Comparison of ENCODE assay signal across 27 cellular contexts in the genomic region with DNA sequence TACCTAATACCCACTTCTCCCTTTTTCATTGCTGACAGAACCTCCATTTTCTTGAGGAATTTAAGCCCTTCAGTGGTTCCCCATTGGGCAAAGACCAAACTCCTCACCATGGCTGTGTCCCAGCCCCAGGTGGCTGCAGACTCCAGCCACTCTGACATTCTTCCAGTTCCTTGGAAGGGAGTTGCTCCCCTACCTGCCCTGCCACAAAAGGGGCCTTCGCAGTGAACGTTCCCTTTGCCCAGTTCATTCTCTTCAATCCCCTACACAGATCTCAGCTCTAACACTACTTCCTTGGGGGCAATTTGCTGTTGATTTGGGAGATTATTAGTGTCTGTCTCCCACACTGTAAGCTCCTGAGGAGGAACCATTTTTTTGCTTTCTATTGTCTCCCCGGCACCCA.
"Had no signal": no experiment of that assay in that cellular context is flagged by ENCODE, and none has a peak within 500 bp of the region (broad histone marks: within the 10 kb centered on the region; RNA-seq: fewer than 3 reads in every experiment).

No MANE protein-coding gene starts in this region.

- H3K27me3 Mint-ChIP-seq: progenitor cell of endocrine pancreas had no signal

- H3K27ac Mint-ChIP-seq: natural killer cell; neural progenitor cell; progenitor cell of endocrine pancreas; stimulated activated naive CD8-positive, alpha-beta T cell treated with anti-CD3 and anti-CD28 coated beads, Interleukin-15, amount 100 ng/mL, for 72 hours had no signal

- H3K9me3 Mint-ChIP-seq: natural killer cell; neural progenitor cell; stimulated activated naive CD8-positive, alpha-beta T cell treated with anti-CD3 and anti-CD28 coated beads, Interleukin-15, amount 100 ng/mL, for 72 hours had no signal

- DNase-seq: dorsolateral prefrontal cortex; effector CD4-positive, alpha-beta T cell; foreskin keratinocyte; heart left ventricle; kidney; left ventricle myocardium superior; lower lobe of right lung; natural killer cell; right lobe of liver; small intestine; stimulated activated CD4-positive, alpha-beta T cell treated with anti-CD3 and anti-CD28 coated beads, Interleukin-12 subunit alpha, Interleukin-12 subunit beta, amount 100 ng/mL, for 4 hours; stimulated activated CD4-positive, alpha-beta T cell treated with anti-CD3 and anti-CD28 coated beads, Interleukin-1b, Interleukin-23, amount 100 ng/mL, for 48 hours; stimulated activated CD4-positive, alpha-beta T cell treated with anti-CD3 and anti-CD28 coated beads, Interleukin-4, amount 100 ng/mL, for 1 hour; stimulated activated CD8-positive, alpha-beta memory T cell treated with anti-CD3 and anti-CD28 coated beads, Interleukin-4, amount 100 ng/mL, for 48 hours; stimulated activated naive CD4-positive, alpha-beta T cell; stimulated activated naive CD8-positive, alpha-beta T cell treated with anti-CD3 and anti-CD28 coated beads, Interleukin-15, amount 100 ng/mL, for 72 hours; transverse colon; upper lobe of right lung had no signal

- H3K9me3 ChIP-seq: gastroesophageal sphincter, heart left ventricle, lower lobe of right lung, right lobe of liver, suprapubic skin, transverse colon, upper lobe of right lung, vagina had no signal

- ATAC-seq: esophagus mucosa; foreskin keratinocyte; gastroesophageal sphincter; heart left ventricle; left ventricle myocardium superior; lower lobe of right lung; natural killer cell; right lobe of liver; stimulated activated naive CD8-positive, alpha-beta T cell treated with anti-CD3 and anti-CD28 coated beads, Interleukin-15, amount 100 ng/mL, for 72 hours; upper lobe of right lung had no signal

- H3K27me3 ChIP-seq: dorsolateral prefrontal cortex, gastroesophageal sphincter, heart left ventricle, hepatocyte, neural progenitor cell, right lobe of liver, suprapubic skin, transverse colon, upper lobe of right lung, vagina had no signal

- H3K36me3 Mint-ChIP-seq: natural killer cell had no signal

- H3K27ac ChIP-seq: epithelial cell of prostate, foreskin keratinocyte, hepatocyte, lower lobe of right lung, neural progenitor cell, parathyroid adenoma, right lobe of liver, suprapubic skin, transverse colon, upper lobe of right lung, vagina had no signal
